1 cellular context compared by ENCODE assay signal in genomic region chr6:32178547-32179440, GRCh38.
TF ChIP-seq lines count a peak whose summit lies in the region.

No MANE protein-coding gene starts in this region.

TF ChIP-seq in SK-N-SH, 30 proteins besides CTCF, POLR2A, EP300 and RAD21 (continued from another document):
- TF ChIP-seq MXI1 (IDR thresholded peaks at IDR 0.05; ENCODE audit: low read depth, low read length), result peak; percentile 72; the same call in 1 of the 2 replicates
- no peak for TF ChIP-seq GABPA (IDR thresholded peaks at IDR 0.05; ENCODE audit: low read depth)
- TF ChIP-seq USF2 (IDR thresholded peaks at IDR 0.05; ENCODE audit: borderline replicate concordance, low read depth, low read length), result 0 out of 2 replicates have a peak, but pooled peaks have one; percentile 5
- TF ChIP-seq TAF1 (IDR thresholded peaks at IDR 0.05; ENCODE audit: borderline replicate concordance, low read depth, low read length), result no peak
- no peak for TF ChIP-seq RCOR1 (IDR thresholded peaks at IDR 0.05; ENCODE audit: low read length)
- TF ChIP-seq SIN3A (IDR thresholded peaks at IDR 0.05; ENCODE audit: borderline replicate concordance, low read depth, low read length), result no peak
- TF ChIP-seq ELF1 (IDR thresholded peaks at IDR 0.05), result no peak
- TF ChIP-seq FOXM1 (IDR thresholded peaks at IDR 0.05; ENCODE audit: low read depth), result no peak
TF ChIP-seq in SK-N-SH: peak in this region for 3.
